ENCODE assay signal across 13 cellular contexts in genomic region chr2:229884775-229885699, GRCh38. TPM values are rescaled to one million over a fixed set of nuclear protein-coding genes. Genes with fewer than 3 reads are reported as not detected.
DNase-seq lines count a peak whose midpoint lies in the region; ATAC-seq lines count a peak whose summit lies in the region.
"Had no signal": no experiment of that assay in that cellular context is flagged by ENCODE, and none has a peak within 500 bp of the region (broad histone marks: within the 10 kb centered on the region; RNA-seq: fewer than 3 reads in every experiment).

No MANE protein-coding gene starts in this region.

- no peak overlapping the region for H3K27ac ChIP-seq in naive thymus-derived CD4-positive, alpha-beta T cell (ENCODE audit: low read depth, low read length)
- no peak overlapping the region for H3K27ac ChIP-seq in mesenchymal stem cell (ENCODE audit: low read length, poor library complexity, severe bottlenecking)

- H2BK5ac ChIP-seq in mesenchymal stem cell (ENCODE audit: low read depth, low read length, poor library complexity, severe bottlenecking) = no peak overlapping the region

- no peak overlapping the region for H3K14ac ChIP-seq in mesenchymal stem cell (ENCODE audit: low read length in 2 of 2)

- no peak overlapping the region for H2AFZ ChIP-seq in mesenchymal stem cell (ENCODE audit: low read depth, low read length)

- CTCF ChIA-PET in naive thymus-derived CD4-positive, alpha-beta T cell (lab: Charles Lee) = interaction anchor here (1.3 kb wide), 1 partner anchor 84 kb away, joined by 4 read pairs; no protein-coding TSS in a partner anchor

- H3K36me3 Mint-ChIP-seq in naive thymus-derived CD4-positive, alpha-beta T cell = peaks cover 0 to 18% (median 3%) of the 10 kb centered on the region in 5 donors

- H3K23ac ChIP-seq in mesenchymal stem cell (ENCODE audit: low read length in 2 of 2) = no peak overlapping the region

- no peak overlapping the region for H3K9ac ChIP-seq in mesenchymal stem cell (ENCODE audit: low read length)

- H4K91ac ChIP-seq in mesenchymal stem cell (ENCODE audit: low read length) = no peak overlapping the region

- H3K4ac ChIP-seq in mesenchymal stem cell (ENCODE audit: low read depth in 1 of 2, low read length in 2 of 2) = no peak overlapping the region

- no peak overlapping the region for H2BK15ac ChIP-seq in mesenchymal stem cell (ENCODE audit: low read depth, poor library complexity, severe bottlenecking)

- peaks cover 4% of the 10 kb centered on the region for H3K79me1 ChIP-seq in mesenchymal stem cell (replicated peaks; ENCODE audit: low read length, poor library complexity, severe bottlenecking)

- intact Hi-C loops in naive thymus-derived CD4-positive, alpha-beta T cell (cut with micrococcal nuclease) = loop anchor here in 1 of 2 donors (1.0 kb wide), 1 partner anchor 84 kb away; no protein-coding TSS in a partner anchor

- H3K27ac Mint-ChIP-seq in naive thymus-derived CD4-positive, alpha-beta T cell = peak overlapping the region in 5 of 9 donors; percentile 1 to 78 (median 37)

- no peaks in the 10 kb centered on the region for H3K4me1 ChIP-seq in naive thymus-derived CD4-positive, alpha-beta T cell (ENCODE audit: control insufficient read depth in 2 of 2, insufficient read depth in 2 of 2, low read length in 2 of 2)
- peaks cover 2% of the 10 kb centered on the region for H3K4me1 ChIP-seq in mesenchymal stem cell (ENCODE audit: control insufficient read depth, insufficient read depth, low read depth, low read length)

- no peak overlapping the region for H2AK5ac ChIP-seq in mesenchymal stem cell (ENCODE audit: low read length, severe bottlenecking)

- H3K4me3 ChIP-seq in naive thymus-derived CD4-positive, alpha-beta T cell (ENCODE audit: low read length) = no peak overlapping the region
- no peak overlapping the region for H3K4me3 ChIP-seq in mesenchymal stem cell (ENCODE audit: insufficient read depth in 1 of 2, low read depth in 1 of 2, low read length in 2 of 2)

- 95% methylated on average over 4 of the region's 5 CpGs for WGBS in mesenchymal stem cell

- no peak overlapping the region for H3K4me2 ChIP-seq in mesenchymal stem cell (ENCODE audit: low read length, poor library complexity, severe bottlenecking)

- H3K4me3 Mint-ChIP-seq in naive thymus-derived CD4-positive, alpha-beta T cell = no peak overlapping the region

- no peak overlapping the region for H2BK12ac ChIP-seq in mesenchymal stem cell (ENCODE audit: low read length in 2 of 2)

- POLR2A ChIA-PET in naive thymus-derived CD4-positive, alpha-beta T cell (lab: Charles Lee) = interaction anchor here (0.6 to 1.0 kb wide), 2 partner anchors 63 to 1345 kb away, joined by 3 read pairs; no protein-coding TSS in a partner anchor

- H3K27me3 ChIP-seq in naive thymus-derived CD4-positive, alpha-beta T cell (ENCODE audit: control insufficient read depth in 2 of 2, insufficient read depth in 2 of 2, low read length in 2 of 2) = no peaks in the 10 kb centered on the region
- no peaks in the 10 kb centered on the region for H3K27me3 ChIP-seq in mesenchymal stem cell (ENCODE audit: control insufficient read depth in 1 of 2, insufficient read depth in 1 of 2, low read length in 2 of 2)

- H3K18ac ChIP-seq in mesenchymal stem cell (ENCODE audit: low read depth in 1 of 2, low read length in 2 of 2) = no peak overlapping the region

- no peak for DNase-seq in activated CD4-positive, CD25-positive, alpha-beta regulatory T cell (lab: John Stamatoyannopoulos, UW)
- peak in 1 of 9 donors; percentile 12 for DNase-seq in naive thymus-derived CD4-positive, alpha-beta T cell
- DNase-seq in stimulated activated naive CD8-positive, alpha-beta T cell treated with anti-CD3 and anti-CD28 coated beads, Interleukin-15, Interleukin-2, amounts not matched to agents 100 U/mL and 50 U/mL, for 24 hours = no peak
- no peak for DNase-seq in NCI-H128 (lab: John Stamatoyannopoulos, UW; ENCODE audit: unreplicated experiment)
- DNase-seq in mesenchymal stem cell = no peak
- DNase-seq: 8988T; activated CD8-positive, alpha-beta memory T cell treated with anti-CD3 and anti-CD28 coated beads for 24 hours; aorta; DMS153; NCI-H187 treated with DMSO at 0.1 percent for 48 hours had no signal

- H2BK120ac ChIP-seq in mesenchymal stem cell (ENCODE audit: low read depth, low read length) = no peak overlapping the region

- H3K9me3 Mint-ChIP-seq in naive thymus-derived CD4-positive, alpha-beta T cell = no peaks in the 10 kb centered on the region

- no peaks in the 10 kb centered on the region for H3K9me3 ChIP-seq in naive thymus-derived CD4-positive, alpha-beta T cell (ENCODE audit: control insufficient read depth in 2 of 3, low read length in 3 of 3)
- no peaks in the 10 kb centered on the region for H3K9me3 ChIP-seq in mesenchymal stem cell (ENCODE audit: control insufficient read depth, low read length)

- peaks cover 13 to 73% (median 63%) of the 10 kb centered on the region in 7 donors for H3K4me1 Mint-ChIP-seq in naive thymus-derived CD4-positive, alpha-beta T cell

- peaks cover 0 to 8% (median 0%) of the 10 kb centered on the region in 3 experiments for H3K36me3 ChIP-seq in naive thymus-derived CD4-positive, alpha-beta T cell (ENCODE audit: control insufficient read depth in 2 of 3, insufficient read depth in 3 of 3, low read length in 3 of 3)
- H3K36me3 ChIP-seq in mesenchymal stem cell (ENCODE audit: control insufficient read depth in 1 of 2, insufficient read depth in 2 of 2, low read depth in 1 of 2, low read length in 2 of 2) = peaks cover 3 to 27% of the 10 kb centered on the region in 2 experiments

- H3K27me3 Mint-ChIP-seq in naive thymus-derived CD4-positive, alpha-beta T cell = no peaks in the 10 kb centered on the region

- H4K8ac ChIP-seq in mesenchymal stem cell (ENCODE audit: low read length) = no peak overlapping the region

- ATAC-seq in activated CD4-positive, CD25-positive, alpha-beta regulatory T cell treated with anti-CD3 and anti-CD28 coated beads, Interleukin-2, amount 50 U/mL, for 24 hours = peak; percentile 76 to 86
- ATAC-seq in GM21526 (IDR thresholded peaks at IDR 0.05; ENCODE audit: low FRiP score, unreplicated experiment) = peak; percentile 78
- peak; percentile 65 for ATAC-seq in HG03060 (IDR thresholded peaks at IDR 0.05; ENCODE audit: low read depth, unreplicated experiment)
- no peak for ATAC-seq in naive thymus-derived CD4-positive, alpha-beta T cell
- no peak for ATAC-seq in stimulated activated naive CD8-positive, alpha-beta T cell treated with anti-CD3 and anti-CD28 coated beads, Interleukin-15, Interleukin-2, amounts not matched to agents 100 U/mL and 50 U/mL, for 24 hours

RNA-seq across cellular contexts. Expression of gene TRIP12, which starts 36.8 kb away (rescaled TPM):
- total RNA-seq in naive thymus-derived CD4-positive, alpha-beta T cell = 100 to 1,000 TPM; 184 to 247 (median 231) TPM
- 10 to 100 TPM; 34.8 to 60.2 TPM for polyA plus RNA-seq in naive thymus-derived CD4-positive, alpha-beta T cell
- polyA plus RNA-seq in mesenchymal stem cell (2013, experiment 1 of 2) = 111 TPM
- 107 TPM for polyA plus RNA-seq in mesenchymal stem cell (2013, experiment 2 of 2)

RNA-seq across cellular contexts. Expression of gene FBXO36, which starts 37.3 kb away (rescaled TPM):
- total RNA-seq in naive thymus-derived CD4-positive, alpha-beta T cell = 1 to 10 TPM in 3 of 5 experiments, under 1 TPM in 2; 0.51 to 1.8 (median 1.2) TPM
- 1 to 10 TPM; 1.2 TPM for polyA plus RNA-seq in naive thymus-derived CD4-positive, alpha-beta T cell
- 2.1 TPM for polyA plus RNA-seq in mesenchymal stem cell (2013, experiment 1 of 2)
- 2.1 TPM for polyA plus RNA-seq in mesenchymal stem cell (2013, experiment 2 of 2)

Comparison
In these comparisons a context has a peak if more than half of its experiments do, and no peak if none do; other contexts are left out.
1. ATAC-seq: peak in activated CD4-positive, CD25-positive, alpha-beta regulatory T cell treated with anti-CD3 and anti-CD28 coated beads, Interleukin-2, amount 50 U/mL, for 24 hours (2 of 2), GM21526 (single experiment) and HG03060 (single experiment); none in naive thymus-derived CD4-positive, alpha-beta T cell (single experiment) and stimulated activated naive CD8-positive, alpha-beta T cell treated with anti-CD3 and anti-CD28 coated beads, Interleukin-15, Interleukin-2, amounts not matched to agents 100 U/mL and 50 U/mL, for 24 hours (single experiment).